Comparison of ENCODE assay signal across 18 cellular contexts in the genomic region with DNA sequence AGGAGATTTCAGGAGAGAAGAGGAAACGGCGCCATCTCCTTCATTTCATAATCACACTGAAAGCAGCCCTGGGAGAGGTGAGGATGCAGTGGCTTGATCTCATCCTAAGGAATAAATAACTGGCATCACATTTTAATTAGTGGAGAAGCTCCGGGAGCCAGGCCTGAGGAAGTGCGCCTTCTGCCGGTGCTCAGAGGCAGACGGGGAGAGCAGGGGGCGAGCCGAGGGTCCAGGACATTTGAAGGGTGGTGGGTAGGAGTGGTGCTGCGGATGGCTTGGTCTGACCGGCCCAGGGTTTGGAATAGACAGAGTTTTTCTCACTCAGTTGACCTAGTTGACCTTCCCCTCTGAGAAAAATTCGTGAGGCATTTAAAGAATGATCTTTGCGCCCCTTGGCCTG.
"Had no signal": no experiment of that assay in that cellular context is flagged by ENCODE, and none has a peak within 500 bp of the region (broad histone marks: within the 10 kb centered on the region; RNA-seq: fewer than 3 reads in every experiment).

No MANE protein-coding gene starts in this region.

- DNase-seq: activated B cell treated with CpG ODN at 0.5 μM for 24 hours; activated CD4-positive, alpha-beta memory T cell treated with anti-CD3 and anti-CD28 coated beads for 36 hours; activated CD4-positive, alpha-beta T cell treated with anti-CD3 and anti-CD28 coated beads for 4 hours; activated T-cell treated with anti-CD3 and anti-CD28 coated beads for 4 hours; effector memory CD8-positive, alpha-beta T cell; islet precursor cell; midbrain; nephron progenitor cell; right lobe of liver; stimulated activated CD4-positive, alpha-beta T cell treated with anti-CD3 and anti-CD28 coated beads, Interleukin-4, amount 100 ng/mL, for 1 hour; stimulated activated naive CD8-positive, alpha-beta T cell treated with anti-CD3 and anti-CD28 coated beads, Interleukin-15, amount 100 ng/mL, for 72 hours had no signal

- H3K36me3 ChIP-seq: prostate gland, right lobe of liver had no signal

- H3K9me3 Mint-ChIP-seq: activated T-helper 1 cell treated with anti-CD3 and anti-CD28 coated beads, Interleukin-12 subunit alpha, Interleukin-12 subunit beta, Interleukin-2, Interleukin-4 antibody, amounts not matched to agents 30 ng/mL and 10 ng/mL and 1 ng/mL, durations not matched to agents 14 hours and 24 hours and 36 hours; effector memory CD8-positive, alpha-beta T cell; nephron progenitor cell; stimulated activated naive CD8-positive, alpha-beta T cell treated with anti-CD3 and anti-CD28 coated beads, Interleukin-15, amount 100 ng/mL, for 72 hours; T-helper 2 cell treated with Interferon-gamma antibody and Interleukin-4, amounts not matched to agents 5 μg/mL and 100 μg/mL, for 36 hours; type B pancreatic cell had no signal

- H3K4me1 Mint-ChIP-seq: activated B cell treated with CpG ODN at 0.5 μM for 24 hours had no signal

- H3K4me3 ChIP-seq: lung, prostate gland, right lobe of liver, smooth muscle cell had no signal

- H3K27me3 ChIP-seq: right lobe of liver had no signal

- H3K27ac ChIP-seq: prostate gland, right lobe of liver had no signal

- H3K4me2 ChIP-seq: smooth muscle cell had no signal

- H3K4me3 Mint-ChIP-seq: activated B cell treated with CpG ODN at 0.5 μM for 24 hours; activated CD4-positive, alpha-beta memory T cell treated with anti-CD3 and anti-CD28 coated beads for 36 hours; activated naive CD8-positive, alpha-beta T cell; activated T-helper 1 cell treated with anti-CD3 and anti-CD28 coated beads, Interleukin-12 subunit alpha, Interleukin-12 subunit beta, Interleukin-2, Interleukin-4 antibody, amounts not matched to agents 30 ng/mL and 10 ng/mL and 1 ng/mL, durations not matched to agents 14 hours and 24 hours and 36 hours; effector memory CD8-positive, alpha-beta T cell; nephron progenitor cell; stimulated activated naive CD8-positive, alpha-beta T cell treated with anti-CD3 and anti-CD28 coated beads, Interleukin-15, amount 100 ng/mL, for 72 hours; T-helper 2 cell treated with Interferon-gamma antibody and Interleukin-4, amounts not matched to agents 5 μg/mL and 100 μg/mL, for 36 hours; type B pancreatic cell had no signal

- H3K27ac Mint-ChIP-seq: activated B cell treated with CpG ODN at 0.5 μM for 24 hours; activated CD4-positive, alpha-beta memory T cell treated with anti-CD3 and anti-CD28 coated beads for 36 hours; activated naive CD8-positive, alpha-beta T cell; activated T-helper 1 cell treated with anti-CD3 and anti-CD28 coated beads, Interleukin-12 subunit alpha, Interleukin-12 subunit beta, Interleukin-2, Interleukin-4 antibody, amounts not matched to agents 30 ng/mL and 10 ng/mL and 1 ng/mL, durations not matched to agents 14 hours and 24 hours and 36 hours; effector memory CD8-positive, alpha-beta T cell; nephron progenitor cell; T-helper 2 cell treated with Interferon-gamma antibody and Interleukin-4, amounts not matched to agents 5 μg/mL and 100 μg/mL, for 36 hours; type B pancreatic cell had no signal

- H3K36me3 Mint-ChIP-seq: activated CD4-positive, alpha-beta memory T cell treated with anti-CD3 and anti-CD28 coated beads for 36 hours; activated naive CD8-positive, alpha-beta T cell had no signal

- H3K4me1 ChIP-seq: prostate gland, right lobe of liver had no signal

- ATAC-seq: effector memory CD8-positive, alpha-beta T cell; right lobe of liver; stimulated activated naive CD8-positive, alpha-beta T cell treated with anti-CD3 and anti-CD28 coated beads, Interleukin-15, amount 100 ng/mL, for 72 hours had no signal

- H3K9me3 ChIP-seq: prostate gland, right lobe of liver had no signal
